Comparison of ENCODE assay signal across 8 cellular contexts in genomic region chr11:13337986-13338436, GRCh38.
DNase-seq lines count a peak whose midpoint lies in the region; ATAC-seq and TF ChIP-seq lines count a peak whose summit lies in the region.

No MANE protein-coding gene starts in this region.

- H3K27ac ChIP-seq in RWPE1 (peak overlapping the region; percentile 74), stomach (peak overlapping the region in 3 of 5 donors; percentile 33 to 47 (median 40))

- H3K36me3 ChIP-seq in stomach, result no peaks in the 10 kb centered on the region

- peak; percentile 57 for ATAC-seq in activated CD8-positive, alpha-beta memory T cell treated with anti-CD3 and anti-CD28 coated beads, Interleukin-2, amount 10 ng/mL, durations not matched to agents 7 days and 5 days

- CTCF ChIA-PET in activated CD8-positive, alpha-beta memory T cell treated with anti-CD3 and anti-CD28 coated beads, Interleukin-2, amount 10 ng/mL, durations not matched to agents 7 days and 5 days (lab: Charles Lee), result interaction anchor here (0.7 to 6.9 kb wide), 18 partner anchors 14 to 131 kb away, joined by 3 to 63 read pairs (median 4); no protein-coding TSS in a partner anchor
- CTCF ChIA-PET in RWPE1 (lab: Yijun Ruan, JAX), result interaction anchor here (0.6 to 3.4 kb wide), 3 partner anchors 128 to 1021 kb away, joined by 4 to 19 read pairs (median 6); no protein-coding TSS in a partner anchor

- WGBS in stomach, 5 donors, result 30 to 56% (median 43%) methylated on average over 6 of the region's 6 CpGs

- TF ChIP-seq CTCF in RWPE1 (conservative IDR thresholded peaks at IDR 0.05; ENCODE audit: low read depth), result no peak
- no peak for TF ChIP-seq CTCF in stomach (IDR thresholded peaks at IDR 0.05)

- POLR2A ChIA-PET in RWPE1 (lab: Yijun Ruan, JAX; ENCODE audit: low non-redundant PET), result interaction anchor here (0.6 kb wide), 1 partner anchor 135 kb away, joined by 6 read pairs; no protein-coding TSS in a partner anchor

- peaks cover 33 to 67% (median 53%) of the 10 kb centered on the region in 4 donors for H3K4me1 ChIP-seq in stomach

- intact Hi-C loops in stomach (cut with DNase I; ENCODE audit: low total_unique reads), result no loop called here

- no peaks in the 10 kb centered on the region for H3K27me3 Mint-ChIP-seq in activated CD8-positive, alpha-beta memory T cell treated with anti-CD3 and anti-CD28 coated beads, Interleukin-2, amount 10 ng/mL, durations not matched to agents 7 days and 5 days

- no peak for DNase-seq in activated CD8-positive, alpha-beta memory T cell treated with anti-CD3 and anti-CD28 coated beads, Interleukin-2, amount 10 ng/mL, durations not matched to agents 7 days and 5 days
- DNase-seq in activated CD8-positive, alpha-beta memory T cell treated with anti-CD3 and anti-CD28 coated beads for 24 hours, result no peak
- DNase-seq in RWPE1 (ENCODE audit: low spot score), result peak; percentile 42
- DNase-seq in fibroblast of peridontal ligament (ENCODE audit: extremely low read depth), result peak; percentile 74
- no peak for DNase-seq in stomach
- DNase-seq in NCI-H2081 treated with DMSO at 0.1 percent for 48 hours (lab: John Stamatoyannopoulos, UW), result no peak
- DNase-seq in germinal center (ENCODE audit: low spot score), result no peak
- no peak for DNase-seq in NCI-H2196 (lab: John Stamatoyannopoulos, UW; ENCODE audit: unreplicated experiment)

- H3K36me3 Mint-ChIP-seq in activated CD8-positive, alpha-beta memory T cell treated with anti-CD3 and anti-CD28 coated beads, Interleukin-2, amount 10 ng/mL, durations not matched to agents 7 days and 5 days, result peaks cover 6% of the 10 kb centered on the region

- TF ChIP-seq EP300 in stomach (IDR thresholded peaks at IDR 0.05), result no peak

- H3K27me3 ChIP-seq in stomach, result no peaks in the 10 kb centered on the region

- no peak for TF ChIP-seq POLR2A in stomach (IDR thresholded peaks at IDR 0.05)

- peak overlapping the region in 2 of 4 donors; percentile 9 to 27 for H3K4me3 ChIP-seq in stomach

- H3K9me3 ChIP-seq in stomach, result no peaks in the 10 kb centered on the region

- peak overlapping the region; percentile 74 for H3K4me3 Mint-ChIP-seq in activated CD8-positive, alpha-beta memory T cell treated with anti-CD3 and anti-CD28 coated beads, Interleukin-2, amount 10 ng/mL, durations not matched to agents 7 days and 5 days

- H3K27ac Mint-ChIP-seq in activated CD8-positive, alpha-beta memory T cell treated with anti-CD3 and anti-CD28 coated beads, Interleukin-2, amount 10 ng/mL, durations not matched to agents 7 days and 5 days, result peak overlapping the region; percentile 95

- H3K4me1 Mint-ChIP-seq in activated CD8-positive, alpha-beta memory T cell treated with anti-CD3 and anti-CD28 coated beads, Interleukin-2, amount 10 ng/mL, durations not matched to agents 7 days and 5 days, result peaks cover 77% of the 10 kb centered on the region

- H3K9me3 Mint-ChIP-seq in activated CD8-positive, alpha-beta memory T cell treated with anti-CD3 and anti-CD28 coated beads, Interleukin-2, amount 10 ng/mL, durations not matched to agents 7 days and 5 days (ENCODE audit: low read depth), result no peaks in the 10 kb centered on the region

Comparison
In these comparisons a context has a peak if more than half of its experiments do, and no peak if none do; other contexts are left out.
1. DNase-seq: peak in RWPE1 (single experiment) and fibroblast of peridontal ligament (single experiment); none in activated CD8-positive, alpha-beta memory T cell treated with anti-CD3 and anti-CD28 coated beads, Interleukin-2, amount 10 ng/mL, durations not matched to agents 7 days and 5 days (single experiment), activated CD8-positive, alpha-beta memory T cell treated with anti-CD3 and anti-CD28 coated beads for 24 hours (single experiment), stomach (single experiment), NCI-H2081 treated with DMSO at 0.1 percent for 48 hours (single experiment), germinal center (single experiment) and NCI-H2196 (single experiment).